Comparison of ENCODE assay signal across 1 cellular context in genomic region chr7:32427769-32428291, GRCh38.
TF ChIP-seq lines count a peak whose summit lies in the region.

No MANE protein-coding gene starts in this region.

TF ChIP-seq in HepG2, 621 proteins besides CTCF, POLR2A, EP300 and RAD21 (continued from another document and continues in another):
- TF ChIP-seq NFAT5 (CRISPR knock-in tag; IDR thresholded peaks at IDR 0.05) = peak; percentile 93
- TF ChIP-seq CENPBD1 (CRISPR knock-in tag; IDR thresholded peaks at IDR 0.05; ENCODE audit: borderline replicate concordance, low read depth) = no peak
- no peak for TF ChIP-seq PCBP1 (IDR thresholded peaks at IDR 0.05; ENCODE audit: borderline replicate concordance, low read depth, low read length)
- TF ChIP-seq KDM3A (CRISPR knock-in tag; IDR thresholded peaks at IDR 0.05; ENCODE audit: low read depth) = peak; percentile 31; the same call in 1 of the 2 replicates
- peak; percentile 42; the same call in 1 of the 2 replicates for TF ChIP-seq E2F1 (CRISPR knock-in tag; IDR thresholded peaks at IDR 0.05)
- no peak for TF ChIP-seq STAT6 (CRISPR knock-in tag; IDR thresholded peaks at IDR 0.05; ENCODE audit: borderline replicate concordance)
- 0 out of 2 replicates have a peak, but pooled peaks have one; percentile 54 for TF ChIP-seq ZNF639 (CRISPR knock-in tag; conservative IDR thresholded peaks at IDR 0.05)
- TF ChIP-seq CAMTA2 (CRISPR knock-in tag; IDR thresholded peaks at IDR 0.05; ENCODE audit: borderline replicate concordance) = no peak
- TF ChIP-seq ZNF512 (CRISPR knock-in tag; IDR thresholded peaks at IDR 0.05) = no peak
- TF ChIP-seq MED1 (CRISPR knock-in tag; IDR thresholded peaks at IDR 0.05) = peak; percentile 47
- TF ChIP-seq ATM (IDR thresholded peaks at IDR 0.05; ENCODE audit: borderline replicate concordance) = no peak
- peak; percentile 66; the same call in 1 of the 2 replicates for TF ChIP-seq ZNF546 (CRISPR knock-in tag; conservative IDR thresholded peaks at IDR 0.05)
- no peak for TF ChIP-seq BRF2 (CRISPR knock-in tag; IDR thresholded peaks at IDR 0.05)
- TF ChIP-seq ZBTB21 (CRISPR knock-in tag; IDR thresholded peaks at IDR 0.05) = peak; percentile 47; the same call in 1 of the 2 replicates
- peak; percentile 59; the same call in 1 of the 2 replicates for TF ChIP-seq GATAD1 (CRISPR knock-in tag; IDR thresholded peaks at IDR 0.05)
- no peak for TF ChIP-seq ELF1 (CRISPR knock-in tag; IDR thresholded peaks at IDR 0.05)
- TF ChIP-seq ZNF766 (CRISPR knock-in tag; IDR thresholded peaks at IDR 0.05; ENCODE audit: borderline replicate concordance) = peak; percentile 93
- TF ChIP-seq ZBTB34 (CRISPR knock-in tag; IDR thresholded peaks at IDR 0.05) = no peak
- TF ChIP-seq KLF16 (CRISPR knock-in tag; IDR thresholded peaks at IDR 0.05) = peak in 1 of 2 experiments; percentile 90; a peak in 2 of 4 replicates
- peak; percentile 91 for TF ChIP-seq ZNF331 (CRISPR knock-in tag; IDR thresholded peaks at IDR 0.05)
- TF ChIP-seq NR1H2 (CRISPR knock-in tag; IDR thresholded peaks at IDR 0.05; ENCODE audit: borderline replicate concordance, low read depth) = no peak; the same call in 1 of the 2 replicates
- no peak for TF ChIP-seq RBAK (CRISPR knock-in tag; IDR thresholded peaks at IDR 0.05)
- 0 out of 2 replicates have a peak, but pooled peaks have one; percentile 36 for TF ChIP-seq ZNF646 (CRISPR knock-in tag; IDR thresholded peaks at IDR 0.05)
- TF ChIP-seq ESRRA (CRISPR knock-in tag; IDR thresholded peaks at IDR 0.05; ENCODE audit: low read depth) = no peak
- TF ChIP-seq PPARG (CRISPR knock-in tag; conservative IDR thresholded peaks at IDR 0.05) = peak; percentile 52; the same call in 1 of the 2 replicates
- no peak for TF ChIP-seq POGZ (CRISPR knock-in tag; IDR thresholded peaks at IDR 0.05)
- no peak; the same call in 1 of the 2 replicates for TF ChIP-seq ZNF704 (CRISPR knock-in tag; IDR thresholded peaks at IDR 0.05; ENCODE audit: borderline replicate concordance)
- TF ChIP-seq ZNF644 (CRISPR knock-in tag; IDR thresholded peaks at IDR 0.05; ENCODE audit: low read depth) = peak; percentile 73; the same call in 1 of the 2 replicates
- TF ChIP-seq ZMAT3 (CRISPR knock-in tag; conservative IDR thresholded peaks at IDR 0.05) = peak; percentile 94
- TF ChIP-seq MAX (IDR thresholded peaks at IDR 0.05) = peak; percentile 35; the same call in 1 of the 2 replicates
- no peak for TF ChIP-seq LCORL (IDR thresholded peaks at IDR 0.05)
- no peak for TF ChIP-seq LCORL (CRISPR knock-in tag; IDR thresholded peaks at IDR 0.05)
